Comparison of ENCODE assay signal across 6 cellular contexts in genomic region chr19:6393982-6394412, GRCh38. TPM values are rescaled to one million over a fixed set of nuclear protein-coding genes. Genes with fewer than 3 reads are reported as not detected.
DNase-seq lines count a peak whose midpoint lies in the region; ATAC-seq and TF ChIP-seq lines count a peak whose summit lies in the region.

No MANE protein-coding gene starts in this region.

- intact Hi-C loops in CD4-positive, alpha-beta memory T cell (cut with micrococcal nuclease), result loop anchor here (1.0 kb wide), 3 partner anchors 21 to 33 kb away; partner anchors contain the start of gene CLPP
- intact Hi-C loops in esophagus squamous epithelium (cut with DNase I), result no loop called here

- H3K4me1 Mint-ChIP-seq in CD4-positive, alpha-beta memory T cell, result peaks cover 16 to 30% (median 23%) of the 10 kb centered on the region in 4 donors
- H3K4me1 Mint-ChIP-seq in stimulated activated naive CD8-positive, alpha-beta T cell treated with anti-CD3 and anti-CD28 coated beads, Interleukin-15, amount 100 ng/mL, for 72 hours, result peaks cover 34% of the 10 kb centered on the region

- TF ChIP-seq CTCF in esophagus squamous epithelium (IDR thresholded peaks at IDR 0.05), result no peak

- no peak for DNase-seq in CD4-positive, alpha-beta memory T cell
- DNase-seq in esophagus squamous epithelium (lab: John Stamatoyannopoulos, UW) (no peak), NCI-H446 treated with DMSO at 0.1 percent for 48 hours (lab: John Stamatoyannopoulos, UW) (no peak), iPS-NIHi11 (ENCODE audit: low spot score) (no peak)
- DNase-seq in stimulated activated naive CD8-positive, alpha-beta T cell treated with anti-CD3 and anti-CD28 coated beads, Interleukin-15, amount 100 ng/mL, for 72 hours, result no peak

- POLR2A ChIA-PET in CD4-positive, alpha-beta memory T cell (lab: Charles Lee; ENCODE audit: partially characterized antibody), result interaction anchor here (1.0 to 3.6 kb wide), 7 partner anchors 21 to 675 kb away, joined by 4 to 30 read pairs (median 6); partner anchors contain the start of genes ALKBH7, CLPP, DENND1C and KHSRP

- peaks cover 12% of the 10 kb centered on the region for H3K36me3 ChIP-seq in CD4-positive, alpha-beta memory T cell (ENCODE audit: insufficient read depth, low read length)
- peaks cover 0 to 26% (median 8%) of the 10 kb centered on the region in 3 donors for H3K36me3 ChIP-seq in esophagus squamous epithelium

- no peaks in the 10 kb centered on the region for H3K9me3 ChIP-seq in CD4-positive, alpha-beta memory T cell (ENCODE audit: control insufficient read depth in 1 of 2, low read length in 2 of 2)
- H3K9me3 ChIP-seq in esophagus squamous epithelium, result no peaks in the 10 kb centered on the region

- peaks cover 15% of the 10 kb centered on the region for H3K4me1 ChIP-seq in CD4-positive, alpha-beta memory T cell (ENCODE audit: insufficient read depth, low read length)
- peaks cover 6 to 22% (median 10%) of the 10 kb centered on the region in 3 donors for H3K4me1 ChIP-seq in esophagus squamous epithelium

- no peaks in the 10 kb centered on the region for H3K27me3 Mint-ChIP-seq in CD4-positive, alpha-beta memory T cell
- H3K27me3 Mint-ChIP-seq in stimulated activated naive CD8-positive, alpha-beta T cell treated with anti-CD3 and anti-CD28 coated beads, Interleukin-15, amount 100 ng/mL, for 72 hours, result no peaks in the 10 kb centered on the region

- WGBS in esophagus squamous epithelium, 2 donors, result 46 to 69% methylated on average over 6 to 7 of the region's 14 CpGs

- H3K9me3 Mint-ChIP-seq in CD4-positive, alpha-beta memory T cell, result no peaks in the 10 kb centered on the region
- no peaks in the 10 kb centered on the region for H3K9me3 Mint-ChIP-seq in stimulated activated naive CD8-positive, alpha-beta T cell treated with anti-CD3 and anti-CD28 coated beads, Interleukin-15, amount 100 ng/mL, for 72 hours

- TF ChIP-seq POLR2A in esophagus squamous epithelium (IDR thresholded peaks at IDR 0.05), result no peak

- no peaks in the 10 kb centered on the region for H3K27me3 ChIP-seq in CD4-positive, alpha-beta memory T cell (ENCODE audit: insufficient read depth, low read length)
- no peaks in the 10 kb centered on the region for H3K27me3 ChIP-seq in esophagus squamous epithelium

- CTCF ChIA-PET in CD4-positive, alpha-beta memory T cell (lab: Charles Lee; ENCODE audit: partially characterized antibody), result interaction anchor here (0.5 kb wide), 1 partner anchor 15 kb away, joined by 3 read pairs; no protein-coding TSS in a partner anchor

- H3K27ac ChIP-seq in CD4-positive, alpha-beta memory T cell (ENCODE audit: low read depth, low read length), result peak overlapping the region; percentile 96
- H3K27ac ChIP-seq in esophagus squamous epithelium, result peak overlapping the region; percentile 87 to 97 (median 94)

- peaks cover 7 to 29% of the 10 kb centered on the region in 2 donors for H3K36me3 Mint-ChIP-seq in CD4-positive, alpha-beta memory T cell

- peak overlapping the region; percentile 96 to 99 (median 98) for H3K27ac Mint-ChIP-seq in CD4-positive, alpha-beta memory T cell
- H3K27ac Mint-ChIP-seq in stimulated activated naive CD8-positive, alpha-beta T cell treated with anti-CD3 and anti-CD28 coated beads, Interleukin-15, amount 100 ng/mL, for 72 hours, result peak overlapping the region; percentile 95 to 97

- H3K4me3 Mint-ChIP-seq in CD4-positive, alpha-beta memory T cell, result peak overlapping the region; percentile 93 to 98 (median 96)
- H3K4me3 Mint-ChIP-seq in stimulated activated naive CD8-positive, alpha-beta T cell treated with anti-CD3 and anti-CD28 coated beads, Interleukin-15, amount 100 ng/mL, for 72 hours, result peak overlapping the region; percentile 93 to 94

- peak overlapping the region; percentile 68 to 82 for H3K4me3 ChIP-seq in CD4-positive, alpha-beta memory T cell (ENCODE audit: low read length in 2 of 2)
- peak overlapping the region; percentile 66 to 93 (median 82) for H3K4me3 ChIP-seq in esophagus squamous epithelium

- no peak for ATAC-seq in stimulated activated naive CD8-positive, alpha-beta T cell treated with anti-CD3 and anti-CD28 coated beads, Interleukin-15, amount 100 ng/mL, for 72 hours

TF ChIP-seq in PFSK-1, 5 proteins besides CTCF, POLR2A, EP300 and RAD21:
- TF ChIP-seq FOXP2 (optimal IDR thresholded peaks at IDR 0.05; ENCODE audit: borderline replicate concordance, extremely low read depth, extremely low read length, insufficient read depth) (no peak), POLR2AphosphoS5 (IDR thresholded peaks at IDR 0.05; ENCODE audit: low read depth, low read length) (peak; percentile 31; the same call in 1 of the 2 replicates), SIN3A (IDR thresholded peaks at IDR 0.05; ENCODE audit: borderline replicate concordance, insufficient read depth, low read length) (0 out of 2 replicates have a peak, but pooled peaks have one; percentile 7), TAF1 (IDR thresholded peaks at IDR 0.05; ENCODE audit: borderline replicate concordance, insufficient read depth, low read length) (no peak; the same call in 1 of the 2 replicates), REST (IDR thresholded peaks at IDR 0.05; ENCODE audit: insufficient read depth in 1 of 2, low read depth in 2 of 2, low read length in 2 of 2) (no peak)

RNA-seq across cellular contexts. Expression of gene GTF2F1, which starts 1.0 kb away (rescaled TPM):
- 10 to 100 TPM; 56.3 to 57.7 TPM for total RNA-seq in CD4-positive, alpha-beta memory T cell
- polyA plus RNA-seq in CD4-positive, alpha-beta memory T cell, result 10 to 100 TPM in 1 of 2 donors, 1 to 10 TPM in 1; 6.6 to 27.5 TPM
- 193 TPM for polyA plus RNA-seq in PFSK-1 (2012; ENCODE audit: insufficient read length, low read depth)
- 10 to 100 TPM; 28.0 to 51.3 (median 43.5) TPM for total RNA-seq in esophagus squamous epithelium

RNA-seq across cellular contexts. Expression of gene PSPN, which starts 18.3 kb away (rescaled TPM):
- total RNA-seq in CD4-positive, alpha-beta memory T cell, result 1 to 10 TPM; 4.6 to 5.2 TPM
- polyA plus RNA-seq in CD4-positive, alpha-beta memory T cell, result under 1 TPM; 0.38 to 0.61 TPM
- 0.83 TPM for polyA plus RNA-seq in PFSK-1 (2012; ENCODE audit: insufficient read length, low read depth)
- 1 to 10 TPM in 2 of 4 donors, under 1 TPM in 2; 0.76 to 1.3 (median 1.0) TPM for total RNA-seq in esophagus squamous epithelium

RNA-seq across cellular contexts. Expression of gene ALKBH7, which starts 21.4 kb away (rescaled TPM):
- total RNA-seq in CD4-positive, alpha-beta memory T cell, result 10 to 100 TPM; 67.4 to 73.4 TPM
- polyA plus RNA-seq in CD4-positive, alpha-beta memory T cell, result 10 to 100 TPM; 72.3 to 88.1 TPM
- polyA plus RNA-seq in PFSK-1 (2012; ENCODE audit: insufficient read length, low read depth), result 127 TPM
- 10 to 100 TPM; 34.0 to 85.3 (median 50.4) TPM for total RNA-seq in esophagus squamous epithelium

RNA-seq across cellular contexts. Expression of gene KHSRP, which starts 30.6 kb away (rescaled TPM):
- 100 to 1,000 TPM; 168 to 169 TPM for total RNA-seq in CD4-positive, alpha-beta memory T cell
- polyA plus RNA-seq in CD4-positive, alpha-beta memory T cell, result 10 to 100 TPM in 1 of 2 donors, 1 to 10 TPM in 1; 4.3 to 25.3 TPM
- 395 TPM for polyA plus RNA-seq in PFSK-1 (2012; ENCODE audit: insufficient read length, low read depth)
- total RNA-seq in esophagus squamous epithelium, result 100 to 1,000 TPM; 111 to 158 (median 125) TPM

RNA-seq across cellular contexts. Expression of gene CLPP, which starts 32.7 kb away (rescaled TPM):
- 10 to 100 TPM; 70.8 to 71.3 TPM for total RNA-seq in CD4-positive, alpha-beta memory T cell
- polyA plus RNA-seq in CD4-positive, alpha-beta memory T cell, result 100 to 1,000 TPM; 160 to 212 TPM
- 253 TPM for polyA plus RNA-seq in PFSK-1 (2012; ENCODE audit: insufficient read length, low read depth)
- total RNA-seq in esophagus squamous epithelium, result 10 to 100 TPM; 70.7 to 75.9 (median 72.3) TPM
